ENCODE assay signal across 1 cellular context in the genomic region with DNA sequence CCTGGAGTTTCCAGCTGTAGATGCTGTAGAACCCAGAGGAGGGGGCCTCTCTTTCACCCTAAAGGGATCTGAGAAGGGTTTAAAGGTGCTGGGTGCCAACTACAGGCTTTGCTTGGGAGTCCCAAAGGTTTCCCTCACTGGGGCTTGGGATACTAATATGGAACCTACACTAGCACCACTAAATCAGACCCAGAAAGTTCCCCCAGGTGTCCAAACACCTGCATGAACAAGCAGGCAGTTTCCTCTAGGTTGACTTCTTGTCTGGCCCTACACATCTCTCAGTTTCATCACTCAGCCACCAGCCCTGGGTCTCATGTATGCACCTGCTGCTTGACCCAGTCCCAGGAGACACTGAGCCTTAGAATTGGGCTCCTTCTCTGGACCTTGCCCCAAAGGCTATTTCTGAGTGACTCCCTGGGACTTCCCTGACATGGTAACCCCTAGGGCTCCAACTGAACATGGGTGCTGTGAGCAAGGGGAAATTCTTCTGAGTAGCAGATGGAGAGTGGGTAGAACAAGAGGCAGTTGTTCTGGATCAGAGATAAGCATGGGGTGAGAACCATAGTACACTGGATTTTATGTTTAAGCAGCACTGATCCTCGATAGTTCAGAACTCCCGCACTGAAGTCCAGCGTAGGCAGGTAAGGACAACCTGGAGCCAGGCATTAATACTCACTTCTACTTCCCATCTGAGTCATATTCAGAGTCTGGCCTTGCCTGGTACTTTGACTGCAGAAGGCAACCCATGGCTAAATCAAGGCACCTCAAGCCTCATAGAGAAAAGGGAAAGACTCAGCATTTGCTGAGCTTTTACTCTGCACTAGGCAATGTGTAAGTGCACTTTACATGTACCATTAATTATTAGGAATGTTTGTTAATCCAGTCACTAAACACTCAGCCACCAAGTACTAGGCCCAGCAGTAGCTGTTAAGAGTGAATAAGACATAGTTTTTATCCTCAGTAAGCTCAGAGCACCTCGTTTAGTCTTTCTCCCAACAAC.
A peak's percentile ranks its signal among the peaks of the same experiment; 100 is the strongest.
TF ChIP-seq lines count a peak whose summit lies in the region.

No MANE protein-coding gene starts in this region.

TF ChIP-seq in GM12878, 131 proteins besides CTCF, POLR2A, EP300 and RAD21 (continued from another document and continues in another):
- TF ChIP-seq CHD4 (IDR thresholded peaks at IDR 0.05): no peak
- TF ChIP-seq ZNF687 (IDR thresholded peaks at IDR 0.05): no peak
- no peak for TF ChIP-seq RBBP5 (conservative IDR thresholded peaks at IDR 0.05)
- TF ChIP-seq, protein P1, sequence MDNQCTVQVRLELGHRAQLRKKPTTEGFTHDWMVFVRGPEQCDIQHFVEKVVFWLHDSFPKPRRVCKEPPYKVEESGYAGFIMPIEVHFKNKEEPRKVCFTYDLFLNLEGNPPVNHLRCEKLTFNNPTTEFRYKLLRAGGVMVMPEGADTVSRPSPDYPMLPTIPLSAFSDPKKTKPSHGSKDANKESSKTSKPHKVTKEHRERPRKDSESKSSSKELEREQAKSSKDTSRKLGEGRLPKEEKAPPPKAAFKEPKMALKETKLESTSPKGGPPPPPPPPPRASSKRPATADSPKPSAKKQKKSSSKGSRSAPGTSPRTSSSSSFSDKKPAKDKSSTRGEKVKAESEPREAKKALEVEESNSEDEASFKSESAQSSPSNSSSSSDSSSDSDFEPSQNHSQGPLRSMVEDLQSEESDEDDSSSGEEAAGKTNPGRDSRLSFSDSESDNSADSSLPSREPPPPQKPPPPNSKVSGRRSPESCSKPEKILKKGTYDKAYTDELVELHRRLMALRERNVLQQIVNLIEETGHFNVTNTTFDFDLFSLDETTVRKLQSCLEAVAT (IDR thresholded peaks at IDR 0.05): no peak
- no peak for TF ChIP-seq SREBF1 (IDR thresholded peaks at IDR 0.05; ENCODE audit: low read length)
- no peak for TF ChIP-seq GABPA (IDR thresholded peaks at IDR 0.05; ENCODE audit: low read depth)
- TF ChIP-seq IKZF1 (conservative IDR thresholded peaks at IDR 0.05): peak; percentile 75
- TF ChIP-seq SMAD5 (IDR thresholded peaks at IDR 0.05; ENCODE audit: low read depth): no peak
- TF ChIP-seq JUNB (IDR thresholded peaks at IDR 0.05): peak; percentile 66
- no peak for TF ChIP-seq ZBTB40 (IDR thresholded peaks at IDR 0.05; ENCODE audit: borderline replicate concordance)
- no peak for TF ChIP-seq CHD2 (IDR thresholded peaks at IDR 0.05; ENCODE audit: borderline replicate concordance, low read depth, low read length)
- TF ChIP-seq TCF12 (IDR thresholded peaks at IDR 0.05; ENCODE audit: low read depth, low read length): peak; percentile 80
- no peak for TF ChIP-seq ZNF622 (IDR thresholded peaks at IDR 0.05)
- TF ChIP-seq, protein P2, sequence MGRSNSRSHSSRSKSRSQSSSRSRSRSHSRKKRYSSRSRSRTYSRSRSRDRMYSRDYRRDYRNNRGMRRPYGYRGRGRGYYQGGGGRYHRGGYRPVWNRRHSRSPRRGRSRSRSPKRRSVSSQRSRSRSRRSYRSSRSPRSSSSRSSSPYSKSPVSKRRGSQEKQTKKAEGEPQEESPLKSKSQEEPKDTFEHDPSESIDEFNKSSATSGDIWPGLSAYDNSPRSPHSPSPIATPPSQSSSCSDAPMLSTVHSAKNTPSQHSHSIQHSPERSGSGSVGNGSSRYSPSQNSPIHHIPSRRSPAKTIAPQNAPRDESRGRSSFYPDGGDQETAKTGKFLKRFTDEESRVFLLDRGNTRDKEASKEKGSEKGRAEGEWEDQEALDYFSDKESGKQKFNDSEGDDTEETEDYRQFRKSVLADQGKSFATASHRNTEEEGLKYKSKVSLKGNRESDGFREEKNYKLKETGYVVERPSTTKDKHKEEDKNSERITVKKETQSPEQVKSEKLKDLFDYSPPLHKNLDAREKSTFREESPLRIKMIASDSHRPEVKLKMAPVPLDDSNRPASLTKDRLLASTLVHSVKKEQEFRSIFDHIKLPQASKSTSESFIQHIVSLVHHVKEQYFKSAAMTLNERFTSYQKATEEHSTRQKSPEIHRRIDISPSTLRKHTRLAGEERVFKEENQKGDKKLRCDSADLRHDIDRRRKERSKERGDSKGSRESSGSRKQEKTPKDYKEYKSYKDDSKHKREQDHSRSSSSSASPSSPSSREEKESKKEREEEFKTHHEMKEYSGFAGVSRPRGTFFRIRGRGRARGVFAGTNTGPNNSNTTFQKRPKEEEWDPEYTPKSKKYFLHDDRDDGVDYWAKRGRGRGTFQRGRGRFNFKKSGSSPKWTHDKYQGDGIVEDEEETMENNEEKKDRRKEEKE (IDR thresholded peaks at IDR 0.05): no peak
- TF ChIP-seq ZNF384 (IDR thresholded peaks at IDR 0.05; ENCODE audit: borderline replicate concordance, low read depth, low read length): no peak
- TF ChIP-seq RFX5 (IDR thresholded peaks at IDR 0.05; ENCODE audit: low read depth, low read length): no peak
- peak; percentile 81 for TF ChIP-seq MEF2B (IDR thresholded peaks at IDR 0.05; ENCODE audit: partially characterized antibody, poor library complexity, severe bottlenecking)
- TF ChIP-seq, protein P3, sequence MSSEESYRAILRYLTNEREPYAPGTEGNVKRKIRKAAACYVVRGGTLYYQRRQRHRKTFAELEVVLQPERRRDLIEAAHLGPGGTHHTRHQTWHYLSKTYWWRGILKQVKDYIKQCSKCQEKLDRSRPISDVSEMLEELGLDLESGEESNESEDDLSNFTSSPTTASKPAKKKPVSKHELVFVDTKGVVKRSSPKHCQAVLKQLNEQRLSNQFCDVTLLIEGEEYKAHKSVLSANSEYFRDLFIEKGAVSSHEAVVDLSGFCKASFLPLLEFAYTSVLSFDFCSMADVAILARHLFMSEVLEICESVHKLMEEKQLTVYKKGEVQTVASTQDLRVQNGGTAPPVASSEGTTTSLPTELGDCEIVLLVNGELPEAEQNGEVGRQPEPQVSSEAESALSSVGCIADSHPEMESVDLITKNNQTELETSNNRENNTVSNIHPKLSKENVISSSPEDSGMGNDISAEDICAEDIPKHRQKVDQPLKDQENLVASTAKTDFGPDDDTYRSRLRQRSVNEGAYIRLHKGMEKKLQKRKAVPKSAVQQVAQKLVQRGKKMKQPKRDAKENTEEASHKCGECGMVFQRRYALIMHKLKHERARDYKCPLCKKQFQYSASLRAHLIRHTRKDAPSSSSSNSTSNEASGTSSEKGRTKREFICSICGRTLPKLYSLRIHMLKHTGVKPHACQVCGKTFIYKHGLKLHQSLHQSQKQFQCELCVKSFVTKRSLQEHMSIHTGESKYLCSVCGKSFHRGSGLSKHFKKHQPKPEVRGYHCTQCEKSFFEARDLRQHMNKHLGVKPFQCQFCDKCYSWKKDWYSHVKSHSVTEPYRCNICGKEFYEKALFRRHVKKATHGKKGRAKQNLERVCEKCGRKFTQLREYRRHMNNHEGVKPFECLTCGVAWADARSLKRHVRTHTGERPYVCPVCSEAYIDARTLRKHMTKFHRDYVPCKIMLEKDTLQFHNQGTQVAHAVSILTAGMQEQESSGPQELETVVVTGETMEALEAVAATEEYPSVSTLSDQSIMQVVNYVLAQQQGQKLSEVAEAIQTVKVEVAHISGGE (CRISPR knock-in tag; IDR thresholded peaks at IDR 0.05): no peak
- TF ChIP-seq BACH1 (IDR thresholded peaks at IDR 0.05; ENCODE audit: borderline replicate concordance): no peak
- peak in 1 of 2 experiments; percentile 44; a peak in 1 of 4 replicates for TF ChIP-seq IKZF2 (IDR thresholded peaks at IDR 0.05)
- TF ChIP-seq USF1 (IDR thresholded peaks at IDR 0.05; ENCODE audit: borderline replicate concordance, extremely low read length, insufficient read depth, low read depth, low read length): no peak
- TF ChIP-seq SPI1 (IDR thresholded peaks at IDR 0.05; ENCODE audit: borderline replicate concordance, insufficient read depth, low read depth, low read length): 0 out of 2 replicates have a peak, but pooled peaks have one; percentile 4
- no peak for TF ChIP-seq ZNF24 (IDR thresholded peaks at IDR 0.05)
- 0 out of 2 replicates have a peak, but pooled peaks have one; percentile 41 for TF ChIP-seq MTA3 (IDR thresholded peaks at IDR 0.05; ENCODE audit: borderline replicate concordance, low read length)
- TF ChIP-seq FOXM1 (IDR thresholded peaks at IDR 0.05; ENCODE audit: low read depth, low read length): 0 out of 2 replicates have a peak, but pooled peaks have one; percentile 42
- TF ChIP-seq EED (IDR thresholded peaks at IDR 0.05; ENCODE audit: low read depth): peak; percentile 85
- TF ChIP-seq TCF3 (IDR thresholded peaks at IDR 0.05; ENCODE audit: borderline replicate concordance, insufficient read depth, low read depth, low read length): peak; percentile 65; the same call in 1 of the 2 replicates
- TF ChIP-seq, protein P4, sequence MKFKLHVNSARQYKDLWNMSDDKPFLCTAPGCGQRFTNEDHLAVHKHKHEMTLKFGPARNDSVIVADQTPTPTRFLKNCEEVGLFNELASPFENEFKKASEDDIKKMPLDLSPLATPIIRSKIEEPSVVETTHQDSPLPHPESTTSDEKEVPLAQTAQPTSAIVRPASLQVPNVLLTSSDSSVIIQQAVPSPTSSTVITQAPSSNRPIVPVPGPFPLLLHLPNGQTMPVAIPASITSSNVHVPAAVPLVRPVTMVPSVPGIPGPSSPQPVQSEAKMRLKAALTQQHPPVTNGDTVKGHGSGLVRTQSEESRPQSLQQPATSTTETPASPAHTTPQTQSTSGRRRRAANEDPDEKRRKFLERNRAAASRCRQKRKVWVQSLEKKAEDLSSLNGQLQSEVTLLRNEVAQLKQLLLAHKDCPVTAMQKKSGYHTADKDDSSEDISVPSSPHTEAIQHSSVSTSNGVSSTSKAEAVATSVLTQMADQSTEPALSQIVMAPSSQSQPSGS (IDR thresholded peaks at IDR 0.05; ENCODE audit: low read length): no peak
- no peak for TF ChIP-seq MXI1 (IDR thresholded peaks at IDR 0.05; ENCODE audit: low read depth, low read length)
- TF ChIP-seq HDAC2 (IDR thresholded peaks at IDR 0.05): no peak
- TF ChIP-seq EZH2 (IDR thresholded peaks at IDR 0.05; ENCODE audit: borderline replicate concordance, control insufficient read depth, low read depth, low read length): no peak
- TF ChIP-seq, protein P5, sequence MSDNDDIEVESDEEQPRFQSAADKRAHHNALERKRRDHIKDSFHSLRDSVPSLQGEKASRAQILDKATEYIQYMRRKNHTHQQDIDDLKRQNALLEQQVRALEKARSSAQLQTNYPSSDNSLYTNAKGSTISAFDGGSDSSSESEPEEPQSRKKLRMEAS (IDR thresholded peaks at IDR 0.05; ENCODE audit: low read depth, low read length): no peak
- peak; percentile 39; the same call in 1 of the 2 replicates for TF ChIP-seq PKNOX1 (IDR thresholded peaks at IDR 0.05)
